In genomic region chr18:63260075-63260754, GRCh38 we compare ENCODE assay signal across 16 cellular contexts. TPM values are rescaled to one million over a fixed set of nuclear protein-coding genes. Genes with fewer than 3 reads are reported as not detected.
DNase-seq lines count a peak whose midpoint lies in the region; ATAC-seq and TF ChIP-seq lines count a peak whose summit lies in the region.
"Had no signal": no experiment of that assay in that cellular context is flagged by ENCODE, and none has a peak within 500 bp of the region (broad histone marks: within the 10 kb centered on the region; RNA-seq: fewer than 3 reads in every experiment).

No MANE protein-coding gene starts in this region.

- DNase-seq in activated CD8-positive, alpha-beta memory T cell treated with anti-CD3 and anti-CD28 coated beads, Interleukin-2, amount 10 ng/mL, durations not matched to agents 7 days and 5 days, result no peak
- DNase-seq in activated CD8-positive, alpha-beta memory T cell treated with anti-CD3 and anti-CD28 coated beads, Interleukin-2, amount 50 U/mL, for 4 hours, result no peak
- DNase-seq in activated CD8-positive, alpha-beta T cell treated with anti-CD3 and anti-CD28 coated beads, Interleukin-2, amount 10 ng/mL, durations not matched to agents 7 days and 5 days, result no peak
- DNase-seq in mesothelial cell of epicardium (ENCODE audit: low spot score in 2 of 2, unreplicated experiment in 2 of 2), result no peak
- no peak for DNase-seq in thoracic aorta (ENCODE audit: low spot score)
- no peak for DNase-seq in nucleus accumbens (lab: John Stamatoyannopoulos, UW)
- DNase-seq in activated CD4-positive, alpha-beta T cell treated with anti-CD3 and anti-CD28 coated beads, Interleukin-2, amount 10 ng/mL, durations not matched to agents 7 days and 5 days, result no peak
- no peak for DNase-seq in stimulated activated CD4-positive, alpha-beta T cell treated with anti-CD3 and anti-CD28 coated beads, Interleukin-15, amount 100 ng/mL, for 24 hours
- DNase-seq: activated CD4-positive, CD25-positive, alpha-beta regulatory T cell; adrenal gland; Caco-2; cortex of kidney; esophagus squamous epithelium; GM23248; NCI-H510A treated with DMSO at 0.1 percent for 48 hours had no signal

- no peak overlapping the region for H3K4me3 Mint-ChIP-seq in activated CD8-positive, alpha-beta memory T cell treated with anti-CD3 and anti-CD28 coated beads, Interleukin-2, amount 10 ng/mL, durations not matched to agents 7 days and 5 days
- no peak overlapping the region for H3K4me3 Mint-ChIP-seq in activated CD8-positive, alpha-beta T cell treated with anti-CD3 and anti-CD28 coated beads, Interleukin-2, amount 10 ng/mL, durations not matched to agents 7 days and 5 days
- no peak overlapping the region for H3K4me3 Mint-ChIP-seq in mesothelial cell of epicardium
- no peak overlapping the region for H3K4me3 Mint-ChIP-seq in activated CD4-positive, alpha-beta T cell treated with anti-CD3 and anti-CD28 coated beads, Interleukin-2, amount 10 ng/mL, durations not matched to agents 7 days and 5 days

- peaks cover 2 to 24% of the 10 kb centered on the region in 2 donors for H3K4me1 ChIP-seq in thoracic aorta (ENCODE audit: control insufficient read depth in 1 of 2, low read depth in 2 of 2)
- H3K4me1 ChIP-seq: adrenal gland, Caco-2 had no signal

- TF ChIP-seq CTCF in mesothelial cell of epicardium (IDR thresholded peaks at IDR 0.05; ENCODE audit: unreplicated experiment), result no peak
- no peak for TF ChIP-seq CTCF in thoracic aorta (IDR thresholded peaks at IDR 0.05)

- H3K4me3 ChIP-seq in thoracic aorta, result no peak overlapping the region
- H3K4me3 ChIP-seq: adrenal gland, esophagus squamous epithelium, GM23248 had no signal

- no peaks in the 10 kb centered on the region for H3K9me3 ChIP-seq in thoracic aorta
- H3K9me3 ChIP-seq: adrenal gland, Caco-2, esophagus squamous epithelium had no signal

- CTCF ChIA-PET in activated CD8-positive, alpha-beta memory T cell treated with anti-CD3 and anti-CD28 coated beads, Interleukin-2, amount 10 ng/mL, durations not matched to agents 7 days and 5 days (lab: Charles Lee), result interaction anchor here (0.8 to 1.5 kb wide), 3 partner anchors 46 to 62 kb away, joined by 3 read pairs; no protein-coding TSS in a partner anchor
- CTCF ChIA-PET in activated CD8-positive, alpha-beta T cell treated with anti-CD3 and anti-CD28 coated beads, Interleukin-2, amount 10 ng/mL, durations not matched to agents 7 days and 5 days (lab: Charles Lee), result interaction anchor here (1.8 kb wide), 1 partner anchor 10 kb away, joined by 8 read pairs; no protein-coding TSS in a partner anchor
- CTCF ChIA-PET in activated CD4-positive, alpha-beta T cell treated with anti-CD3 and anti-CD28 coated beads, Interleukin-2, amount 10 ng/mL, durations not matched to agents 7 days and 5 days (lab: Charles Lee), result no interaction called here

- POLR2A ChIA-PET in activated CD8-positive, alpha-beta T cell treated with anti-CD3 and anti-CD28 coated beads, Interleukin-2, amount 10 ng/mL, durations not matched to agents 7 days and 5 days (lab: Charles Lee), result interaction anchor here (0.6 kb wide), 1 partner anchor 28 kb away, joined by 3 read pairs; no protein-coding TSS in a partner anchor
- POLR2A ChIA-PET in activated CD4-positive, alpha-beta T cell treated with anti-CD3 and anti-CD28 coated beads, Interleukin-2, amount 10 ng/mL, durations not matched to agents 7 days and 5 days (lab: Charles Lee), result no interaction called here

- peaks cover 71% of the 10 kb centered on the region for H3K4me1 Mint-ChIP-seq in activated CD8-positive, alpha-beta memory T cell treated with anti-CD3 and anti-CD28 coated beads, Interleukin-2, amount 10 ng/mL, durations not matched to agents 7 days and 5 days
- peaks cover 84% of the 10 kb centered on the region for H3K4me1 Mint-ChIP-seq in activated CD8-positive, alpha-beta T cell treated with anti-CD3 and anti-CD28 coated beads, Interleukin-2, amount 10 ng/mL, durations not matched to agents 7 days and 5 days (ENCODE audit: low read depth)
- peaks cover 47% of the 10 kb centered on the region for H3K4me1 Mint-ChIP-seq in mesothelial cell of epicardium
- peaks cover 74% of the 10 kb centered on the region for H3K4me1 Mint-ChIP-seq in activated CD4-positive, alpha-beta T cell treated with anti-CD3 and anti-CD28 coated beads, Interleukin-2, amount 10 ng/mL, durations not matched to agents 7 days and 5 days

- no peaks in the 10 kb centered on the region for H3K27me3 ChIP-seq in thoracic aorta (replicated peaks; ENCODE audit: insufficient read depth)
- H3K27me3 ChIP-seq: adrenal gland, esophagus squamous epithelium had no signal

- H3K36me3 Mint-ChIP-seq in activated CD8-positive, alpha-beta memory T cell treated with anti-CD3 and anti-CD28 coated beads, Interleukin-2, amount 10 ng/mL, durations not matched to agents 7 days and 5 days, result peaks cover 76% of the 10 kb centered on the region
- peaks cover 91% of the 10 kb centered on the region for H3K36me3 Mint-ChIP-seq in activated CD8-positive, alpha-beta T cell treated with anti-CD3 and anti-CD28 coated beads, Interleukin-2, amount 10 ng/mL, durations not matched to agents 7 days and 5 days (ENCODE audit: low read depth)
- H3K36me3 Mint-ChIP-seq in mesothelial cell of epicardium, result no peaks in the 10 kb centered on the region
- peaks cover 85% of the 10 kb centered on the region for H3K36me3 Mint-ChIP-seq in activated CD4-positive, alpha-beta T cell treated with anti-CD3 and anti-CD28 coated beads, Interleukin-2, amount 10 ng/mL, durations not matched to agents 7 days and 5 days (ENCODE audit: low read depth)

- H3K27ac ChIP-seq in thoracic aorta, result peak overlapping the region; percentile 86 to 96
- H3K27ac ChIP-seq: adrenal gland, GM23248 had no signal

- no peaks in the 10 kb centered on the region for H3K9me3 Mint-ChIP-seq in activated CD8-positive, alpha-beta memory T cell treated with anti-CD3 and anti-CD28 coated beads, Interleukin-2, amount 10 ng/mL, durations not matched to agents 7 days and 5 days (ENCODE audit: low read depth)
- H3K9me3 Mint-ChIP-seq in activated CD8-positive, alpha-beta T cell treated with anti-CD3 and anti-CD28 coated beads, Interleukin-2, amount 10 ng/mL, durations not matched to agents 7 days and 5 days (ENCODE audit: insufficient read depth), result no peaks in the 10 kb centered on the region
- peaks cover 3% of the 10 kb centered on the region for H3K9me3 Mint-ChIP-seq in mesothelial cell of epicardium
- H3K9me3 Mint-ChIP-seq in activated CD4-positive, alpha-beta T cell treated with anti-CD3 and anti-CD28 coated beads, Interleukin-2, amount 10 ng/mL, durations not matched to agents 7 days and 5 days, result peaks cover 3% of the 10 kb centered on the region

- no peaks in the 10 kb centered on the region for H3K27me3 Mint-ChIP-seq in activated CD8-positive, alpha-beta memory T cell treated with anti-CD3 and anti-CD28 coated beads, Interleukin-2, amount 10 ng/mL, durations not matched to agents 7 days and 5 days
- H3K27me3 Mint-ChIP-seq in activated CD8-positive, alpha-beta T cell treated with anti-CD3 and anti-CD28 coated beads, Interleukin-2, amount 10 ng/mL, durations not matched to agents 7 days and 5 days (ENCODE audit: low read depth), result no peaks in the 10 kb centered on the region
- no peaks in the 10 kb centered on the region for H3K27me3 Mint-ChIP-seq in mesothelial cell of epicardium (ENCODE audit: low read depth)
- no peaks in the 10 kb centered on the region for H3K27me3 Mint-ChIP-seq in activated CD4-positive, alpha-beta T cell treated with anti-CD3 and anti-CD28 coated beads, Interleukin-2, amount 10 ng/mL, durations not matched to agents 7 days and 5 days

- H3K27ac Mint-ChIP-seq in activated CD8-positive, alpha-beta memory T cell treated with anti-CD3 and anti-CD28 coated beads, Interleukin-2, amount 10 ng/mL, durations not matched to agents 7 days and 5 days, result peak overlapping the region; percentile 12
- H3K27ac Mint-ChIP-seq in activated CD8-positive, alpha-beta T cell treated with anti-CD3 and anti-CD28 coated beads, Interleukin-2, amount 10 ng/mL, durations not matched to agents 7 days and 5 days, result peak overlapping the region; percentile 28
- peak overlapping the region; percentile 59 for H3K27ac Mint-ChIP-seq in mesothelial cell of epicardium
- no peak overlapping the region for H3K27ac Mint-ChIP-seq in activated CD4-positive, alpha-beta T cell treated with anti-CD3 and anti-CD28 coated beads, Interleukin-2, amount 10 ng/mL, durations not matched to agents 7 days and 5 days

- no peaks in the 10 kb centered on the region for H3K36me3 ChIP-seq in thoracic aorta
- H3K36me3 ChIP-seq: adrenal gland, esophagus squamous epithelium had no signal

- no peak for ATAC-seq in activated CD8-positive, alpha-beta memory T cell treated with anti-CD3 and anti-CD28 coated beads, Interleukin-2, amount 10 ng/mL, durations not matched to agents 7 days and 5 days
- no peak for ATAC-seq in activated CD8-positive, alpha-beta T cell treated with anti-CD3 and anti-CD28 coated beads, Interleukin-2, amount 10 ng/mL, durations not matched to agents 7 days and 5 days
- no peak for ATAC-seq in thoracic aorta (ENCODE audit: insufficient number of reproducible peaks, low FRiP score, low read depth)
- ATAC-seq: left lobe of liver had no signal

RNA-seq across cellular contexts. Expression of gene BCL2, which starts 59.4 kb away (rescaled TPM):
- 100 to 1,000 TPM; 118 to 143 TPM for total RNA-seq in activated CD8-positive, alpha-beta memory T cell treated with anti-CD3 and anti-CD28 coated beads, Interleukin-2, amount 10 ng/mL, durations not matched to agents 7 days and 5 days
- total RNA-seq in activated CD8-positive, alpha-beta T cell treated with anti-CD3 and anti-CD28 coated beads, Interleukin-2, amount 10 ng/mL, durations not matched to agents 7 days and 5 days, result 100 to 1,000 TPM; 140 TPM
- 8.4 to 9.3 TPM (median 8.5 TPM) in 3 replicates for total RNA-seq in mesothelial cell of epicardium
- total RNA-seq in thoracic aorta, result 10 to 100 TPM; 22.9 to 29.3 TPM
- total RNA-seq in activated CD4-positive, alpha-beta T cell treated with anti-CD3 and anti-CD28 coated beads, Interleukin-2, amount 10 ng/mL, durations not matched to agents 7 days and 5 days, result 100 to 1,000 TPM; 113 to 119 TPM
